25 cellular contexts compared by ENCODE assay signal in the genomic region with DNA sequence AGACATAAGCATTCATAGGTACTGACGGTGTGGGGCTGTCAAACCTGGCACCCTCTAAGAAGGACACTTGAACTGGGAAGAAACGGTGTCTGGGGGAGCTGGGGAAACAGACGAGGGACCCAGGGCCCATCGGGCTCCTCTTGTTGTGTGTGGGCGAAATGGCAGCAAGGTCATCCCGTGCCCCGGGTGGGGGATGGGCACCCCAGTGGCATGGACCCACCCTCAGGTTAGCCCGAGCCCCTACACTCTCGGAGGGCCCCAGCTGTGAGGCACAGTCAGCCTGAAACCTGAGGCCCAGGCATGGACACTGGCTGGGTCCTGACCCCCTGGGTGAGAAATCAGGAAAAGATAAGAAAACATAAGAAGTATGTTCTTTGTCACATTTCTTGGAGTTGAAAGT.
"Had no signal": no experiment of that assay in that cellular context is flagged by ENCODE, and none has a peak within 500 bp of the region (broad histone marks: within the 10 kb centered on the region; RNA-seq: fewer than 3 reads in every experiment).

No MANE protein-coding gene starts in this region.

- DNase-seq: cortex of kidney; effector memory CD8-positive, alpha-beta T cell; heart right ventricle; hippocampal formation; immature natural killer cell; islet precursor cell; kidney glomerular epithelial cell; left ventricle myocardium superior; lower lobe of right lung; naive thymus-derived CD8-positive, alpha-beta T cell; nephron progenitor cell; nucleus accumbens; ovary; posterior cingulate gyrus; stimulated activated CD4-positive, alpha-beta T cell treated with anti-CD3 and anti-CD28 coated beads, Interleukin-12 subunit alpha, Interleukin-12 subunit beta, amount 100 ng/mL, for 4 hours; stimulated activated CD4-positive, alpha-beta T cell treated with anti-CD3 and anti-CD28 coated beads, Interleukin-1b, Interleukin-23, amount 100 ng/mL, for 48 hours; stimulated activated CD4-positive, alpha-beta T cell treated with anti-CD3 and anti-CD28 coated beads, Interleukin-4, amount 100 ng/mL, for 1 hour; stimulated activated CD8-positive, alpha-beta memory T cell treated with anti-CD3 and anti-CD28 coated beads, Interleukin-4, amount 100 ng/mL, for 48 hours; stimulated activated naive CD8-positive, alpha-beta T cell treated with anti-CD3 and anti-CD28 coated beads, Interleukin-15, Interleukin-2, amounts not matched to agents 100 U/mL and 50 U/mL, for 24 hours; substantia nigra; testis; tibial artery had no signal

- H3K27me3 ChIP-seq: gastroesophageal sphincter, heart right ventricle, ovary, right lobe of liver, testis, tibial artery had no signal

- H3K27me3 Mint-ChIP-seq: effector memory CD8-positive, alpha-beta T cell; naive thymus-derived CD8-positive, alpha-beta T cell; type B pancreatic cell had no signal

- H3K4me1 Mint-ChIP-seq: immature natural killer cell had no signal

- H3K27ac Mint-ChIP-seq: immature natural killer cell; naive thymus-derived CD8-positive, alpha-beta T cell; nephron progenitor cell; type B pancreatic cell had no signal

- H3K36me3 Mint-ChIP-seq: type B pancreatic cell had no signal

- ATAC-seq: effector memory CD8-positive, alpha-beta T cell; gastroesophageal sphincter; heart right ventricle; left ventricle myocardium superior; lower lobe of right lung; right lobe of liver; stimulated activated naive CD8-positive, alpha-beta T cell treated with anti-CD3 and anti-CD28 coated beads, Interleukin-15, Interleukin-2, amounts not matched to agents 100 U/mL and 50 U/mL, for 24 hours had no signal

- H3K9me3 Mint-ChIP-seq: effector memory CD8-positive, alpha-beta T cell; immature natural killer cell; naive thymus-derived CD8-positive, alpha-beta T cell; nephron progenitor cell; type B pancreatic cell had no signal

- H3K4me3 Mint-ChIP-seq: effector memory CD8-positive, alpha-beta T cell; immature natural killer cell; naive thymus-derived CD8-positive, alpha-beta T cell; nephron progenitor cell; type B pancreatic cell had no signal

- H3K27ac ChIP-seq: gastroesophageal sphincter, lower lobe of right lung, ovary, right lobe of liver, testis, tibial artery had no signal
